12 cellular contexts compared by ENCODE assay signal in genomic region chr20:57441510-57442154, GRCh38. TPM values are rescaled to one million over a fixed set of nuclear protein-coding genes. Genes with fewer than 3 reads are reported as not detected.
A peak's percentile ranks its signal among the peaks of the same experiment; 100 is the strongest.
DNase-seq lines count a peak whose midpoint lies in the region; ATAC-seq, FAIRE-seq and TF ChIP-seq lines count a peak whose summit lies in the region.
"Had no signal": no experiment of that assay in that cellular context is flagged by ENCODE, and none has a peak within 500 bp of the region (broad histone marks: within the 10 kb centered on the region; RNA-seq: fewer than 3 reads in every experiment).

No MANE protein-coding gene starts in this region.

- no peak for FAIRE-seq in pancreas (lab: Jason Lieb, UNC)
- peak; percentile 37 for FAIRE-seq in urothelium cell line (lab: Jason Lieb, UNC)
- FAIRE-seq in frontal cortex (lab: Jason Lieb, UNC) = no peak

- peak overlapping the region; percentile 81 to 95 (median 88) for H3K27ac ChIP-seq in body of pancreas
- peak overlapping the region; percentile 67 for H3K27ac ChIP-seq in hepatocyte
- H3K27ac ChIP-seq in pancreas = peak overlapping the region; percentile 73 to 81 (median 79)
- H3K27ac ChIP-seq in OCI-LY7 (ENCODE audit: low read depth, low read length, poor library complexity, severe bottlenecking) = no peak overlapping the region

- H3K27me3 ChIP-seq in body of pancreas (no peaks in the 10 kb centered on the region), hepatocyte (no peaks in the 10 kb centered on the region), pancreas (no peaks in the 10 kb centered on the region)
- H3K27me3 ChIP-seq: neutrophil had no signal

- H2AFZ ChIP-seq in hepatocyte (no peak overlapping the region), OCI-LY7 (ENCODE audit: low read length) (no peak overlapping the region)

- TF ChIP-seq CTCF in body of pancreas (IDR thresholded peaks at IDR 0.05) = no peak
- no peak for TF ChIP-seq CTCF in hepatocyte (IDR thresholded peaks at IDR 0.05; ENCODE audit: poor library complexity)
- TF ChIP-seq CTCF in pancreas (IDR thresholded peaks at IDR 0.05) = no peak
- TF ChIP-seq CTCF in OCI-LY7 (conservative IDR thresholded peaks at IDR 0.05; ENCODE audit: low read length) = no peak

- 72 to 74% methylated on average over 16 of the region's 16 CpGs for WGBS in body of pancreas, 2 donors
- WGBS in hepatocyte (ENCODE audit: low lambda C conversion rate, missing lambda C conversion rate) = 96% methylated on average over 16 of the region's 16 CpGs
- WGBS in pancreas, 2 donors = 65 to 77% methylated on average over 16 of the region's 16 CpGs

- BruUV-seq in OCI-LY7 (replicated peaks; lab: Mats Ljungman, UMichigan) = no TSS peak

- ATAC-seq in body of pancreas (no peak), pancreas (no peak)

- DNase-seq in body of pancreas (no peak), hepatocyte (ENCODE audit: low spot score) (no peak), pancreas (peak in 1 of 6 donors; percentile 79), urothelium cell line (ENCODE audit: low spot score) (no peak), OCI-M1 (lab: John Stamatoyannopoulos, UW) (no peak), frontal cortex (ENCODE audit: low spot score in 2 of 2) (no peak), OCI-LY7 (ENCODE audit: low spot score) (no peak)
- DNase-seq: activated CD4-positive, alpha-beta T cell treated with anti-CD3 and anti-CD28 coated beads, Interleukin-2, amount 10 ng/mL, durations not matched to agents 24 days and 14 days; NCI-H1694 treated with DMSO at 0.1 percent for 48 hours; stimulated activated CD4-positive, alpha-beta T cell treated with anti-CD3 and anti-CD28 coated beads, Interleukin-2, amount 100 ng/mL, for 48 hours; stimulated activated naive CD4-positive, alpha-beta T cell treated with Interleukin-2 at 50 U/mL for 16 hours had no signal

- intact Hi-C loops in body of pancreas (cut with DNase I) (no loop called here), pancreas (cut with DNase I) (no loop called here), OCI-LY7 (cut with micrococcal nuclease; ENCODE audit: unreplicated experiment) (no loop called here)

- H4K20me1 ChIP-seq in hepatocyte (ENCODE audit: insufficient read depth, poor library complexity, severe bottlenecking) (no peaks in the 10 kb centered on the region), OCI-LY7 (ENCODE audit: insufficient read depth, low read length) (no peaks in the 10 kb centered on the region)

- POLR2A ChIA-PET in OCI-LY7 (lab: Charles Lee) = no interaction called here

- H3K9me3 ChIP-seq in body of pancreas (no peaks in the 10 kb centered on the region), hepatocyte (ENCODE audit: low read depth) (no peaks in the 10 kb centered on the region), pancreas (no peaks in the 10 kb centered on the region), OCI-LY7 (ENCODE audit: low read length) (peaks cover 14% of the 10 kb centered on the region)
- H3K9me3 ChIP-seq: neutrophil had no signal

- H3K4me2 ChIP-seq in hepatocyte (no peak overlapping the region), OCI-LY7 (ENCODE audit: low read length) (no peak overlapping the region)

- no peaks in the 10 kb centered on the region for H3K79me2 ChIP-seq in hepatocyte
- no peaks in the 10 kb centered on the region for H3K79me2 ChIP-seq in OCI-LY7 (ENCODE audit: insufficient read depth, low read depth, low read length)

- no peak for TF ChIP-seq POLR2A in body of pancreas (IDR thresholded peaks at IDR 0.05)

- H3K4me1 ChIP-seq in body of pancreas (peaks cover 50% of the 10 kb centered on the region), hepatocyte (ENCODE audit: insufficient read depth) (no peaks in the 10 kb centered on the region), pancreas (peaks cover 22 to 31% (median 26%) of the 10 kb centered on the region in 3 donors), OCI-LY7 (ENCODE audit: insufficient read depth, low read length, poor library complexity, severe bottlenecking) (peaks cover 12% of the 10 kb centered on the region)

- H3K4me3 ChIP-seq in body of pancreas (no peak overlapping the region), hepatocyte (no peak overlapping the region), pancreas (no peak overlapping the region), OCI-LY7 (ENCODE audit: low read depth, low read length, poor library complexity, severe bottlenecking) (no peak overlapping the region)

- H3K36me3 ChIP-seq in body of pancreas (replicated peaks in 1 of 2; ENCODE audit: insufficient read depth in 1 of 2, low read depth in 2 of 2) (no peaks in the 10 kb centered on the region), hepatocyte (replicated peaks; ENCODE audit: insufficient read depth, low read depth) (no peaks in the 10 kb centered on the region), pancreas (no peaks in the 10 kb centered on the region), OCI-LY7 (ENCODE audit: insufficient read depth, low read length) (no peaks in the 10 kb centered on the region)
- H3K36me3 ChIP-seq: neutrophil had no signal

- CTCF ChIA-PET in OCI-LY7 (lab: Charles Lee; ENCODE audit: unreplicated experiment) = no interaction called here

- no peaks in the 10 kb centered on the region for H3K9me2 ChIP-seq in hepatocyte (replicated peaks; ENCODE audit: insufficient read depth)
- no peaks in the 10 kb centered on the region for H3K9me2 ChIP-seq in OCI-LY7 (ENCODE audit: insufficient read depth, low read length)

RNA-seq across cellular contexts. Expression of gene RBM38, which starts 50.4 kb away (rescaled TPM):
- total RNA-seq in body of pancreas = 10 to 100 TPM in 1 of 2 donors, 1 to 10 TPM in 1; 5.6 to 12.7 TPM
- 16.1 and 18.1 TPM in 2 replicates for total RNA-seq in hepatocyte
- 15.6 and 19.6 TPM in 2 replicates for polyA plus RNA-seq in hepatocyte
- total RNA-seq in pancreas = 1 to 10 TPM; 3.9 to 10.0 (median 5.3) TPM
- 10 to 100 TPM in 1 of 2 donors, 1 to 10 TPM in 1; 9.7 to 13.1 TPM for polyA plus RNA-seq in pancreas
- 10.6 TPM for total RNA-seq in frontal cortex
- 136 and 174 TPM in 2 replicates for total RNA-seq in OCI-LY7 (2014; rRNA removed; shearing (Covaris generic))
- 119 and 128 TPM in 2 replicates for total RNA-seq in OCI-LY7 (2022)
